Comparison of ENCODE assay signal across 8 cellular contexts in the genomic region with DNA sequence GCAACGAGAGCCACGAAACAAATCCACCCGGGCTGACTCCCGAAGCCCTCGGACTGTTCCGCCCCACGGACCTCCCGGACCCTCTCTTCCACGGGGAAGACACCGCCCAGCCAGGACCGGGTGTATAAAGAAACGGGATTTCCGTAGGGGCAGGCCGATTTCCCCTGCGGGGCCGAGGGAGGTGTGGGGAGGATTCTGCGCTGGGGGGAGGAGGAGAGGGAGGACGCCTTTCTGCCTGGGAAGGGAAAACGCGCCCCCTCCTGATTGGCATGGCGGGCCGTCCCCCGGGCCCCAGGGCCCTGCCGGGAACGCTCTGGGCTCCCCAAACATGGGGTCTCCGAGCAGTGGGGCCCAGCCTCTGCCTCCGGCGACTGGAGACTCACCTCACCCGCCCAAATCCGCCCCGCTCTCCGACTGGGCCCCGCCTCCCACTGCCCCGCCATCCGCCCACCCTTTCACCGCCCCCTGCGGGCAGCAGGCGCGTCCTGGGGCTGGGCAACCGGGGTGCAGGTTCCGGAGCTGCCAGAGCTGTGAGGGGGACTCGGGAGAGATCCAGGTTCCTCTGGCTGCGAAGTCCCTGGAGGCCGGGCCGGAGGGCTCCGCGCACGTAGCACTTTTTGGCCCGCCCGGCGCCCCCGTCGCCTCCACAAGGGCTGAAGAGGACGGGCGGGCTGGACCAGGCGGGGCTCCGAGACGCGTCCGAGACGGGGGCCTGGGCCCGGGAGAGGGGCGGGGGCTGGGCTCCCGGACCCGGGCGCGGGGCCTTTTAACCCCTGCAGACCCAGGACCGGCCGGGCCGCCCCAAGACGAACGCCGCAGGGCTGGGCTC. TPM values are rescaled to one million over a fixed set of nuclear protein-coding genes. Genes with fewer than 3 reads are reported as not detected.
DNase-seq lines count a peak whose midpoint lies in the region; ATAC-seq and TF ChIP-seq lines count a peak whose summit lies in the region.

No MANE protein-coding gene starts in this region.

- peak overlapping the region; percentile 89 for H3K27ac ChIP-seq in epithelial cell of prostate

- H3K4me1 Mint-ChIP-seq in naive B cell, result peaks cover 8 to 27% (median 23%) of the 10 kb centered on the region in 3 donors
- H3K4me1 Mint-ChIP-seq in stimulated activated naive CD8-positive, alpha-beta T cell treated with anti-CD3 and anti-CD28 coated beads, Interleukin-15, Interleukin-2, amounts not matched to agents 100 ng/mL and 50 ng/mL, for 24 hours (ENCODE audit: low read depth), result peaks cover 10% of the 10 kb centered on the region

- peaks cover 0 to 9% (median 4%) of the 10 kb centered on the region in 7 donors for H3K9me3 Mint-ChIP-seq in naive B cell
- peaks cover 5% of the 10 kb centered on the region for H3K9me3 Mint-ChIP-seq in stimulated activated naive CD8-positive, alpha-beta T cell treated with anti-CD3 and anti-CD28 coated beads, Interleukin-15, Interleukin-2, amounts not matched to agents 100 ng/mL and 50 ng/mL, for 24 hours

- DNase-seq in HEK293T (ENCODE audit: extremely low spot score) (peak; percentile 62), NAMALWA (ENCODE audit: low spot score) (peak; percentile 65), epithelial cell of prostate (ENCODE audit: low read depth, low spot score) (no peak), naive B cell (peak; percentile 63)
- DNase-seq in activated CD8-positive, alpha-beta memory T cell treated with anti-CD3 and anti-CD28 coated beads for 4 hours (ENCODE audit: low read depth in 2 of 2), result peak; percentile 39 to 45

- peak overlapping the region; percentile 83 for H3K4me3 ChIP-seq in GM12875 (ENCODE audit: low read depth, low read length)

- POLR2A ChIA-PET in HEK293T (lab: Yijun Ruan, JAX), result interaction anchor here (0.6 to 3.0 kb wide), 12 partner anchors 11 to 460 kb away, joined by 3 to 26 read pairs (median 4); a partner anchor contains a TSS

- 0 out of 2 replicates have a peak, but pooled peaks have one; percentile 16 for TF ChIP-seq CTCF in GM12875 (IDR thresholded peaks at IDR 0.05; ENCODE audit: borderline replicate concordance, insufficient read depth, low read depth, low read length)

- peaks cover 0 to 14% (median 11%) of the 10 kb centered on the region in 3 donors for H3K27me3 Mint-ChIP-seq in naive B cell
- no peaks in the 10 kb centered on the region for H3K27me3 Mint-ChIP-seq in stimulated activated naive CD8-positive, alpha-beta T cell treated with anti-CD3 and anti-CD28 coated beads, Interleukin-15, Interleukin-2, amounts not matched to agents 100 ng/mL and 50 ng/mL, for 24 hours

- ATAC-seq in naive B cell (ENCODE audit: low read depth in 2 of 2) (peak; percentile 34 to 43), HG03378 (IDR thresholded peaks at IDR 0.05; ENCODE audit: unreplicated experiment) (no peak)

- H3K36me3 Mint-ChIP-seq in naive B cell, result peaks cover 6 to 15% of the 10 kb centered on the region in 2 donors
- H3K36me3 Mint-ChIP-seq in stimulated activated naive CD8-positive, alpha-beta T cell treated with anti-CD3 and anti-CD28 coated beads, Interleukin-15, Interleukin-2, amounts not matched to agents 100 ng/mL and 50 ng/mL, for 24 hours (ENCODE audit: low read depth), result peaks cover 18% of the 10 kb centered on the region

- CTCF ChIA-PET in HEK293T (lab: Yijun Ruan, JAX), result interaction anchor here (0.9 to 1.9 kb wide), 4 partner anchors 17 to 53 kb away, joined by 3 to 5 read pairs (median 4); a partner anchor contains a TSS

- peak overlapping the region in 3 of 6 donors; percentile 67 to 91 (median 79) for H3K27ac Mint-ChIP-seq in naive B cell
- H3K27ac Mint-ChIP-seq in stimulated activated naive CD8-positive, alpha-beta T cell treated with anti-CD3 and anti-CD28 coated beads, Interleukin-15, Interleukin-2, amounts not matched to agents 100 ng/mL and 50 ng/mL, for 24 hours, result no peak overlapping the region

- peak overlapping the region; percentile 80 to 89 (median 84) for H3K4me3 Mint-ChIP-seq in naive B cell
- H3K4me3 Mint-ChIP-seq in stimulated activated naive CD8-positive, alpha-beta T cell treated with anti-CD3 and anti-CD28 coated beads, Interleukin-15, Interleukin-2, amounts not matched to agents 100 ng/mL and 50 ng/mL, for 24 hours, result peak overlapping the region; percentile 64

TF ChIP-seq in HEK293T, 16 proteins besides CTCF, POLR2A, EP300 and RAD21:
- TF ChIP-seq L3MBTL2 (conservative IDR thresholded peaks at IDR 0.05) (peak; percentile 29; the same call in 1 of the 2 replicates), FOXA1 (IDR thresholded peaks at IDR 0.05) (no peak)
TF ChIP-seq in HEK293T: peak in this region for 1.

RNA-seq across cellular contexts. Expression of a gene that starts 0.6 kb away (rescaled TPM):
- polyA plus RNA-seq in naive B cell (ENCODE audit: low read depth in 6 of 6), result 100 to 1,000 TPM in 1 of 6 donors, 10 to 100 TPM in 5; 40.2 to 132 (median 67.5) TPM

RNA-seq across cellular contexts. Expression of a gene that starts 17.2 kb away (rescaled TPM):
- polyA plus RNA-seq in naive B cell (ENCODE audit: low read depth in 6 of 6), result 1 to 10 TPM in 1 of 6 donors, under 1 TPM in 5; 0.10 to 1.3 (median 0.51) TPM

RNA-seq across cellular contexts. Expression of a gene that starts 21.1 kb away (rescaled TPM):
- 1 to 10 TPM in 1 of 6 donors, under 1 TPM in 3, not detected in 2; 0.12 to 1.4 (median 0.28) TPM for polyA plus RNA-seq in naive B cell (ENCODE audit: low read depth in 6 of 6)

RNA-seq across cellular contexts. Expression of a gene that starts 27.6 kb away (rescaled TPM):
- not detected for polyA plus RNA-seq in naive B cell (ENCODE audit: low read depth in 6 of 6)

RNA-seq across cellular contexts. Expression of a gene that starts 34.0 kb away (rescaled TPM):
- polyA plus RNA-seq in naive B cell (ENCODE audit: low read depth in 6 of 6), result 1 to 10 TPM in 5 of 6 donors, under 1 TPM in 1; 0.08 to 5.2 (median 1.8) TPM
